In the genomic region with DNA sequence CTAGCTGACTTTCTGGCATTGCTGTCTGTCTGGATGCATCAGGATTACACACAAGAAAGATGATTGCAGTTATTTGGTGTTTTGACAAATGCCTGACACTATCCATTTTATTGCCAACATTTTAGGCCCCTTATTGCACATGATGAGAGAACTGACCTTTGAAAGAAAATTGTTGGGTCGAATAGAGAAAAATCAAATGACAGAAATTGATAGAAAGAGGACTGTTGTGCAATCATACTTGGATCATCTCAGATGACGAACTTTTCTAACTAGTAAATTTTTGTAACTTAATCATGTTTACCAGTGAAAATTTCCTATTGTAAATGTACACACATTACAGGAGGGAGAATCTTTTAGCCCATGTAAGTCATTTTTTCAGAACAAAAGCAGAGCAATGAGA, we compare ENCODE assay signal across 27 cellular contexts.
"Had no signal": no experiment of that assay in that cellular context is flagged by ENCODE, and none has a peak within 500 bp of the region (broad histone marks: within the 10 kb centered on the region; RNA-seq: fewer than 3 reads in every experiment).

No MANE protein-coding gene starts in this region.

- H3K9me3 ChIP-seq: colonic mucosa, esophagus muscularis mucosa, esophagus squamous epithelium, gastrocnemius medialis, gastroesophageal sphincter, heart left ventricle, heart right ventricle had no signal

- DNase-seq: colonic mucosa; cortex of kidney; dermis blood vessel endothelial cell; dorsolateral prefrontal cortex; effector CD4-positive, alpha-beta T cell; effector CD8-positive, alpha-beta T cell; effector memory CD4-positive, alpha-beta T cell; effector memory CD8-positive, alpha-beta T cell; endodermal cell; erythroblast; esophagus squamous epithelium; foreskin fibroblast; foreskin keratinocyte; foreskin melanocyte; gastrocnemius medialis; glutamatergic neuron; head of caudate nucleus; heart left ventricle; heart right ventricle had no signal

- H3K79me2 ChIP-seq: hepatocyte had no signal

- H3K4me3 ChIP-seq: colonic mucosa, coronary artery, dorsolateral prefrontal cortex, esophagus muscularis mucosa, esophagus squamous epithelium, gastrocnemius medialis, gastroesophageal sphincter, heart left ventricle, heart right ventricle, hepatocyte had no signal

- H3K4me2 ChIP-seq: hepatocyte had no signal

- H3K27ac ChIP-seq: colonic mucosa, coronary artery, dorsolateral prefrontal cortex, epithelial cell of prostate, esophagus muscularis mucosa, esophagus squamous epithelium, foreskin keratinocyte, gastrocnemius medialis, gastroesophageal sphincter, heart left ventricle, heart right ventricle, hepatocyte had no signal

- FAIRE-seq: endometrium, endothelial cell of umbilical vein had no signal

- H3K36me3 ChIP-seq: colonic mucosa, esophagus muscularis mucosa, esophagus squamous epithelium, gastrocnemius medialis, gastroesophageal sphincter, heart left ventricle, heart right ventricle had no signal

- H3K27me3 ChIP-seq: colonic mucosa, dorsolateral prefrontal cortex, esophagus muscularis mucosa, esophagus squamous epithelium, foreskin keratinocyte, gastrocnemius medialis, gastroesophageal sphincter, heart left ventricle, heart right ventricle, hepatocyte had no signal

- H3K4me1 ChIP-seq: colonic mucosa, esophagus muscularis mucosa, esophagus squamous epithelium, foreskin keratinocyte, gastrocnemius medialis, gastroesophageal sphincter had no signal

- ATAC-seq: effector memory CD8-positive, alpha-beta T cell; esophagus mucosa; foreskin keratinocyte; gastrocnemius medialis; gastroesophageal sphincter; heart left ventricle; heart right ventricle had no signal

- H2AFZ ChIP-seq: hepatocyte had no signal
